In genomic region chr20:25207960-25208534, GRCh38 we compare ENCODE assay signal across 1 cellular context.
TF ChIP-seq lines count a peak whose summit lies in the region.

No MANE protein-coding gene starts in this region.

TF ChIP-seq in A549, 52 proteins besides CTCF, POLR2A, EP300 and RAD21 (continued from another document):
- TF ChIP-seq REST (IDR thresholded peaks at IDR 0.05) = no peak
- TF ChIP-seq RFX5 (IDR thresholded peaks at IDR 0.05) = no peak
- no peak for TF ChIP-seq RNF2 (IDR thresholded peaks at IDR 0.05; ENCODE audit: borderline replicate concordance, low read depth)
- no peak for TF ChIP-seq NFE2L2 (conservative IDR thresholded peaks at IDR 0.05; ENCODE audit: low read length)
- no peak for TF ChIP-seq CHD4 (IDR thresholded peaks at IDR 0.05; ENCODE audit: borderline replicate concordance)
- no peak for TF ChIP-seq FOSB (CRISPR knock-in tag; IDR thresholded peaks at IDR 0.05)
- TF ChIP-seq USF2 (IDR thresholded peaks at IDR 0.05) = no peak
- TF ChIP-seq HOXA7 (CRISPR knock-in tag; IDR thresholded peaks at IDR 0.05) = no peak
- TF ChIP-seq ZFP36 (IDR thresholded peaks at IDR 0.05; ENCODE audit: borderline replicate concordance, partially characterized antibody) = no peak
- no peak for TF ChIP-seq FOSL2 (IDR thresholded peaks at IDR 0.05)
- TF ChIP-seq FOSL2 (CRISPR knock-in tag; IDR thresholded peaks at IDR 0.05) = no peak
- no peak for TF ChIP-seq NPAS2 (CRISPR knock-in tag; IDR thresholded peaks at IDR 0.05; ENCODE audit: borderline replicate concordance)
- no peak for TF ChIP-seq HOXB13 (CRISPR knock-in tag; IDR thresholded peaks at IDR 0.05; ENCODE audit: low read depth)
- no peak for TF ChIP-seq HDAC2 (IDR thresholded peaks at IDR 0.05)
